In the genomic region with DNA sequence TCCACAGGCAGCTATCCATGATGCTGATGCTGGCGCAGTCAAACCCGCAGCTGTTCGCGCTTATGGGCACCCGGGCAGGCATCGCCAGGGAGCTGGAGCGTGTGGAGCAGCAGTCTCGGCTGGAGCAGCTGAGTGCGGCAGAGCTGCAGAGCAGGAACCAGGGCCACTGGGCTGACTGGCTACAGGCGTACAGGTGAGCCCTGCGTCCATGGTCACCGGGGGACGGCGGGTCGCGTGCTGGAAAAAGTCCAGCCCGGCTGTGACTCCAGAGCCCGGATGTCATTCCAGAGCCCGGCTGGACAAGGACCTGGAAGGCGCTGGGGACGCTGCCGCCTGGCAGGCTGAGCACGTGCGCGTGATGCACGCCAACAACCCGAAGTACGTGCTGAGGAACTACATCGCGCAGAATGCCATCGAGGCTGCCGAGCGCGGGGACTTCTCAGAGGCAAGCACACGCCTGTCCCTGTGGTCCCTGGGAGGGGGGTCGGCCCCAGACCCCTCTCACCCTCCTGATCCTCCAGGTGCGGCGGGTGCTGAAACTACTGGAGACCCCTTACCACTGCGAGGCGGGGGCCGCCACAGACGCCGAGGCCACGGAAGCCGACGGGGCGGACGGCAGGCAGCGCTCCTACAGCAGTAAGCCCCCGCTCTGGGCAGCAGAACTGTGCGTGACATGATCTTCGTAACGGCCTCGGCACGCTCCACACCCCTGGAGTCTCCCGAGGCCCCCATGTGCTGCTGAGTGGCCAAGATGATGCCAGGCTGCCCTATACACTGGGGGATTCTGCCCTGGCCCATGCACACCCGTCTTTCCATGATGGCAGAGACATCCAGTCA, we compare ENCODE assay signal across 2 cellular contexts.
A peak's percentile ranks its signal among the peaks of the same experiment; 100 is the strongest.
TF ChIP-seq lines count a peak whose summit lies in the region.

No MANE protein-coding gene starts in this region.

TF ChIP-seq in GM12891, 5 proteins besides CTCF, POLR2A, EP300 and RAD21:
- no peak for TF ChIP-seq SPI1 (IDR thresholded peaks at IDR 0.05; ENCODE audit: low read depth, low read length)
- TF ChIP-seq POLR2AphosphoS5 (IDR thresholded peaks at IDR 0.05; ENCODE audit: low read depth, low read length) = peak; percentile 34; the same call in 1 of the 2 replicates

TF ChIP-seq in H1, 55 proteins besides CTCF, POLR2A, EP300 and RAD21:
- no peak for TF ChIP-seq SP1 (IDR thresholded peaks at IDR 0.05; ENCODE audit: low read depth, low read length)
- TF ChIP-seq, protein P1, sequence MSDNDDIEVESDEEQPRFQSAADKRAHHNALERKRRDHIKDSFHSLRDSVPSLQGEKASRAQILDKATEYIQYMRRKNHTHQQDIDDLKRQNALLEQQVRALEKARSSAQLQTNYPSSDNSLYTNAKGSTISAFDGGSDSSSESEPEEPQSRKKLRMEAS (IDR thresholded peaks at IDR 0.05) = no peak
- TF ChIP-seq SP4 (IDR thresholded peaks at IDR 0.05; ENCODE audit: low read length) = no peak
- TF ChIP-seq JUN (IDR thresholded peaks at IDR 0.05; ENCODE audit: low read depth, low read length) = no peak
- TF ChIP-seq CHD1 (IDR thresholded peaks at IDR 0.05; ENCODE audit: low read depth, low read length) = no peak
- TF ChIP-seq FOSL1 (IDR thresholded peaks at IDR 0.05; ENCODE audit: insufficient read depth, low read depth, low read length) = no peak
- TF ChIP-seq SRF (IDR thresholded peaks at IDR 0.05; ENCODE audit: low read depth, low read length) = no peak
- no peak for TF ChIP-seq HDAC2 (IDR thresholded peaks at IDR 0.05; ENCODE audit: borderline replicate concordance in 1 of 2, low read depth in 2 of 2, low read length in 2 of 2)
- no peak for TF ChIP-seq KDM5A (IDR thresholded peaks at IDR 0.05; ENCODE audit: low read length)
- no peak for TF ChIP-seq TAF7 (optimal IDR thresholded peaks at IDR 0.05; ENCODE audit: borderline replicate concordance, low read depth, low read length)
- no peak for TF ChIP-seq SIRT6 (IDR thresholded peaks at IDR 0.05; ENCODE audit: low read length)
- TF ChIP-seq NRF1 (IDR thresholded peaks at IDR 0.05; ENCODE audit: low read depth, low read length) = no peak
- TF ChIP-seq EGR1 (IDR thresholded peaks at IDR 0.05; ENCODE audit: borderline replicate concordance, low read depth, low read length) = no peak
- TF ChIP-seq, protein P2, sequence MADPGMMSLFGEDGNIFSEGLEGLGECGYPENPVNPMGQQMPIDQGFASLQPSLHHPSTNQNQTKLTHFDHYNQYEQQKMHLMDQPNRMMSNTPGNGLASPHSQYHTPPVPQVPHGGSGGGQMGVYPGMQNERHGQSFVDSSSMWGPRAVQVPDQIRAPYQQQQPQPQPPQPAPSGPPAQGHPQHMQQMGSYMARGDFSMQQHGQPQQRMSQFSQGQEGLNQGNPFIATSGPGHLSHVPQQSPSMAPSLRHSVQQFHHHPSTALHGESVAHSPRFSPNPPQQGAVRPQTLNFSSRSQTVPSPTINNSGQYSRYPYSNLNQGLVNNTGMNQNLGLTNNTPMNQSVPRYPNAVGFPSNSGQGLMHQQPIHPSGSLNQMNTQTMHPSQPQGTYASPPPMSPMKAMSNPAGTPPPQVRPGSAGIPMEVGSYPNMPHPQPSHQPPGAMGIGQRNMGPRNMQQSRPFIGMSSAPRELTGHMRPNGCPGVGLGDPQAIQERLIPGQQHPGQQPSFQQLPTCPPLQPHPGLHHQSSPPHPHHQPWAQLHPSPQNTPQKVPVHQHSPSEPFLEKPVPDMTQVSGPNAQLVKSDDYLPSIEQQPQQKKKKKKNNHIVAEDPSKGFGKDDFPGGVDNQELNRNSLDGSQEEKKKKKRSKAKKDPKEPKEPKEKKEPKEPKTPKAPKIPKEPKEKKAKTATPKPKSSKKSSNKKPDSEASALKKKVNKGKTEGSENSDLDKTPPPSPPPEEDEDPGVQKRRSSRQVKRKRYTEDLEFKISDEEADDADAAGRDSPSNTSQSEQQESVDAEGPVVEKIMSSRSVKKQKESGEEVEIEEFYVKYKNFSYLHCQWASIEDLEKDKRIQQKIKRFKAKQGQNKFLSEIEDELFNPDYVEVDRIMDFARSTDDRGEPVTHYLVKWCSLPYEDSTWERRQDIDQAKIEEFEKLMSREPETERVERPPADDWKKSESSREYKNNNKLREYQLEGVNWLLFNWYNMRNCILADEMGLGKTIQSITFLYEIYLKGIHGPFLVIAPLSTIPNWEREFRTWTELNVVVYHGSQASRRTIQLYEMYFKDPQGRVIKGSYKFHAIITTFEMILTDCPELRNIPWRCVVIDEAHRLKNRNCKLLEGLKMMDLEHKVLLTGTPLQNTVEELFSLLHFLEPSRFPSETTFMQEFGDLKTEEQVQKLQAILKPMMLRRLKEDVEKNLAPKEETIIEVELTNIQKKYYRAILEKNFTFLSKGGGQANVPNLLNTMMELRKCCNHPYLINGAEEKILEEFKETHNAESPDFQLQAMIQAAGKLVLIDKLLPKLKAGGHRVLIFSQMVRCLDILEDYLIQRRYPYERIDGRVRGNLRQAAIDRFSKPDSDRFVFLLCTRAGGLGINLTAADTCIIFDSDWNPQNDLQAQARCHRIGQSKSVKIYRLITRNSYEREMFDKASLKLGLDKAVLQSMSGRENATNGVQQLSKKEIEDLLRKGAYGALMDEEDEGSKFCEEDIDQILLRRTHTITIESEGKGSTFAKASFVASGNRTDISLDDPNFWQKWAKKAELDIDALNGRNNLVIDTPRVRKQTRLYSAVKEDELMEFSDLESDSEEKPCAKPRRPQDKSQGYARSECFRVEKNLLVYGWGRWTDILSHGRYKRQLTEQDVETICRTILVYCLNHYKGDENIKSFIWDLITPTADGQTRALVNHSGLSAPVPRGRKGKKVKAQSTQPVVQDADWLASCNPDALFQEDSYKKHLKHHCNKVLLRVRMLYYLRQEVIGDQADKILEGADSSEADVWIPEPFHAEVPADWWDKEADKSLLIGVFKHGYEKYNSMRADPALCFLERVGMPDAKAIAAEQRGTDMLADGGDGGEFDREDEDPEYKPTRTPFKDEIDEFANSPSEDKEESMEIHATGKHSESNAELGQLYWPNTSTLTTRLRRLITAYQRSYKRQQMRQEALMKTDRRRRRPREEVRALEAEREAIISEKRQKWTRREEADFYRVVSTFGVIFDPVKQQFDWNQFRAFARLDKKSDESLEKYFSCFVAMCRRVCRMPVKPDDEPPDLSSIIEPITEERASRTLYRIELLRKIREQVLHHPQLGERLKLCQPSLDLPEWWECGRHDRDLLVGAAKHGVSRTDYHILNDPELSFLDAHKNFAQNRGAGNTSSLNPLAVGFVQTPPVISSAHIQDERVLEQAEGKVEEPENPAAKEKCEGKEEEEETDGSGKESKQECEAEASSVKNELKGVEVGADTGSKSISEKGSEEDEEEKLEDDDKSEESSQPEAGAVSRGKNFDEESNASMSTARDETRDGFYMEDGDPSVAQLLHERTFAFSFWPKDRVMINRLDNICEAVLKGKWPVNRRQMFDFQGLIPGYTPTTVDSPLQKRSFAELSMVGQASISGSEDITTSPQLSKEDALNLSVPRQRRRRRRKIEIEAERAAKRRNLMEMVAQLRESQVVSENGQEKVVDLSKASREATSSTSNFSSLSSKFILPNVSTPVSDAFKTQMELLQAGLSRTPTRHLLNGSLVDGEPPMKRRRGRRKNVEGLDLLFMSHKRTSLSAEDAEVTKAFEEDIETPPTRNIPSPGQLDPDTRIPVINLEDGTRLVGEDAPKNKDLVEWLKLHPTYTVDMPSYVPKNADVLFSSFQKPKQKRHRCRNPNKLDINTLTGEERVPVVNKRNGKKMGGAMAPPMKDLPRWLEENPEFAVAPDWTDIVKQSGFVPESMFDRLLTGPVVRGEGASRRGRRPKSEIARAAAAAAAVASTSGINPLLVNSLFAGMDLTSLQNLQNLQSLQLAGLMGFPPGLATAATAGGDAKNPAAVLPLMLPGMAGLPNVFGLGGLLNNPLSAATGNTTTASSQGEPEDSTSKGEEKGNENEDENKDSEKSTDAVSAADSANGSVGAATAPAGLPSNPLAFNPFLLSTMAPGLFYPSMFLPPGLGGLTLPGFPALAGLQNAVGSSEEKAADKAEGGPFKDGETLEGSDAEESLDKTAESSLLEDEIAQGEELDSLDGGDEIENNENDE (IDR thresholded peaks at IDR 0.05; ENCODE audit: insufficient replicate concordance, low read length) = no peak
- TF ChIP-seq ZNF274 (IDR thresholded peaks at IDR 0.05; ENCODE audit: borderline replicate concordance, extremely low read depth, low read length) = no peak
- TF ChIP-seq TCF12 (IDR thresholded peaks at IDR 0.05; ENCODE audit: low read depth, low read length) = no peak
- TF ChIP-seq YY1 (IDR thresholded peaks at IDR 0.05; ENCODE audit: low read depth, low read length) = no peak
- TF ChIP-seq BCL11A (IDR thresholded peaks at IDR 0.05; ENCODE audit: low read depth in 2 of 2, low read length in 2 of 2) = no peak
- TF ChIP-seq RXRA (IDR thresholded peaks at IDR 0.05; ENCODE audit: insufficient read depth, low read depth, low read length) = no peak
- TF ChIP-seq, protein P3, sequence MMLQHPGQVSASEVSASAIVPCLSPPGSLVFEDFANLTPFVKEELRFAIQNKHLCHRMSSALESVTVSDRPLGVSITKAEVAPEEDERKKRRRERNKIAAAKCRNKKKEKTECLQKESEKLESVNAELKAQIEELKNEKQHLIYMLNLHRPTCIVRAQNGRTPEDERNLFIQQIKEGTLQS (IDR thresholded peaks at IDR 0.05; ENCODE audit: insufficient read depth, low read depth, low read length) = no peak
TF ChIP-seq in H1: peak in this region for 0.
